In genomic region chr10:79104264-79104954, GRCh38 we compare ENCODE assay signal across 10 cellular contexts. TPM values are rescaled to one million over a fixed set of nuclear protein-coding genes. Genes with fewer than 3 reads are reported as not detected.
DNase-seq lines count a peak whose midpoint lies in the region; ATAC-seq, FAIRE-seq and TF ChIP-seq lines count a peak whose summit lies in the region.
"Had no signal": no experiment of that assay in that cellular context is flagged by ENCODE, and none has a peak within 500 bp of the region (broad histone marks: within the 10 kb centered on the region; RNA-seq: fewer than 3 reads in every experiment).

No MANE protein-coding gene starts in this region.

- CTCF ChIA-PET in A549 (lab: Yijun Ruan, JAX): interaction anchor here (1.1 to 8.7 kb wide), 9 partner anchors 15 to 1057 kb away, joined by 3 to 65 read pairs (median 5); no protein-coding TSS in a partner anchor

- ATAC-seq in A549: no peak

- no peak for TF ChIP-seq EP300 in A549 (IDR thresholded peaks at IDR 0.05)

- no peak for TF ChIP-seq CTCF in A549 (IDR thresholded peaks at IDR 0.05)
- TF ChIP-seq CTCF in osteocyte (IDR thresholded peaks at IDR 0.05): no peak

- no peak for TF ChIP-seq RAD21 in A549 (conservative IDR thresholded peaks at IDR 0.05 in 1 of 2, IDR thresholded peaks at IDR 0.05 in 1 of 2)

- DNase-seq in A549 (ENCODE audit: low read depth in 1 of 2, low spot score in 1 of 2): no peak
- DNase-seq in HT1080 (ENCODE audit: low read depth): peak; percentile 44
- peak; percentile 41 for DNase-seq in dermis blood vessel endothelial cell
- DNase-seq in RKO (ENCODE audit: low spot score): no peak
- no peak for DNase-seq in osteocyte (ENCODE audit: extremely low spot score, unreplicated experiment)
- no peak for DNase-seq in 8988T
- no peak for DNase-seq in activated CD8-positive, alpha-beta memory T cell treated with anti-CD3 and anti-CD28 coated beads, Interleukin-2, amount 50 U/mL, for 4 hours
- DNase-seq: activated effector memory CD4-positive, alpha-beta T cell treated with Interleukin-2 at 50 U/mL for 16 hours had no signal

- no peak overlapping the region for H3K4me3 ChIP-seq in A549
- H3K4me3 ChIP-seq in mucosa of stomach (ENCODE audit: low read length): no peak overlapping the region

- H3K36me3 ChIP-seq in mucosa of stomach (ENCODE audit: control insufficient read depth, insufficient read depth, low read length): no peaks in the 10 kb centered on the region

- peak overlapping the region; percentile 29 for H3K4me2 ChIP-seq in A549

- H3K4me3 Mint-ChIP-seq in osteocyte (ENCODE audit: unreplicated experiment): no peak overlapping the region

- 58% methylated on average over 10 of the region's 10 CpGs for WGBS in A549 (ENCODE audit: missing lambda C conversion rate)

- POLR2A ChIA-PET in A549 (lab: Yijun Ruan, JAX): interaction anchor here (1.6 kb wide), 1 partner anchor 36 kb away, joined by 3 read pairs; no protein-coding TSS in a partner anchor

- no peaks in the 10 kb centered on the region for H3K27me3 ChIP-seq in mucosa of stomach (ENCODE audit: control insufficient read depth, insufficient read depth, low read length)

- peaks cover 65% of the 10 kb centered on the region for H3K4me1 Mint-ChIP-seq in osteocyte (ENCODE audit: unreplicated experiment)

- no peak overlapping the region for H3K27ac Mint-ChIP-seq in osteocyte (ENCODE audit: unreplicated experiment)

- H3K27me3 Mint-ChIP-seq in osteocyte (ENCODE audit: unreplicated experiment): no peaks in the 10 kb centered on the region

- H3K27ac ChIP-seq in A549: peak overlapping the region in 1 of 2 experiments; percentile 92; a peak in 3 of 6 replicates
- H3K27ac ChIP-seq: epithelial cell of prostate had no signal

- H3K9me3 ChIP-seq in A549: no peaks in the 10 kb centered on the region
- H3K9me3 ChIP-seq in mucosa of stomach (ENCODE audit: control insufficient read depth, low read length): no peaks in the 10 kb centered on the region

- no peak for FAIRE-seq in A549 (lab: Jason Lieb, UNC)

- no peaks in the 10 kb centered on the region for H3K36me3 Mint-ChIP-seq in osteocyte (ENCODE audit: unreplicated experiment)

- H3K9ac ChIP-seq in mucosa of stomach (ENCODE audit: low read length): peak overlapping the region; percentile 18

- peaks cover 100% of the 10 kb centered on the region for H3K4me1 ChIP-seq in A549
- H3K4me1 ChIP-seq in mucosa of stomach (ENCODE audit: control insufficient read depth, insufficient read depth, low read length): peaks cover 67% of the 10 kb centered on the region

- H3K9me3 Mint-ChIP-seq in osteocyte (ENCODE audit: unreplicated experiment): no peaks in the 10 kb centered on the region

- no peak for TF ChIP-seq POLR2A in A549 (IDR thresholded peaks at IDR 0.05; ENCODE audit: low read length)

TF ChIP-seq in A549, 52 proteins besides CTCF, POLR2A, EP300 and RAD21:
- TF ChIP-seq CHD4 (IDR thresholded peaks at IDR 0.05; ENCODE audit: borderline replicate concordance) (0 out of 2 replicates have a peak, but pooled peaks have one; percentile 90), HDAC2 (IDR thresholded peaks at IDR 0.05) (peak; percentile 72; the same call in 1 of the 2 replicates), TP53 (CRISPR knock-in tag; IDR thresholded peaks at IDR 0.05) (no peak), ZFP36 (IDR thresholded peaks at IDR 0.05; ENCODE audit: borderline replicate concordance, partially characterized antibody) (no peak), KDM5A (IDR thresholded peaks at IDR 0.05) (no peak), KDM1A (IDR thresholded peaks at IDR 0.05; ENCODE audit: low read depth) (peak; percentile 99), RCOR1 (IDR thresholded peaks at IDR 0.05; ENCODE audit: low read depth, low read length) (0 out of 2 replicates have a peak, but pooled peaks have one; percentile 36)

RNA-seq across cellular contexts. Expression of gene ZMIZ1, which starts 35.6 kb away (rescaled TPM):
- polyA plus RNA-seq in A549 (2011; rRNA removed) (8.1 and 14.7 TPM in 2 replicates), A549 (2017; fragmentation: RNase III; extraction: RNeasy Plus Mini Kit Qiagen cat#74134 plus additional on column Dnase treatment) (29.1 to 30.3 TPM (median 30.1 TPM) in 3 replicates)
- 31.6 and 42.1 TPM in 2 replicates for polyA plus RNA-seq in A549 (2012; cell fraction: cytosol; rRNA removed)
- 63.3 and 68.3 TPM in 2 replicates for polyA plus RNA-seq in A549 (2012; cell fraction: nucleus; rRNA removed)
- 16.1 and 17.8 TPM in 2 replicates for polyA minus RNA-seq in A549 (2011; rRNA and poly(A)+ RNA removed)
- 17.7 and 22.8 TPM in 2 replicates for total RNA-seq in HT1080 (2014; rRNA removed; shearing (Covaris generic))
- 41.3 and 46.3 TPM in 2 replicates for polyA plus RNA-seq in HT1080 (2015; cell fraction: cytosol; rRNA removed)
- 65.3 and 69.6 TPM in 2 replicates for polyA plus RNA-seq in HT1080 (2015; cell fraction: nucleus; rRNA removed)
- total RNA-seq in dermis blood vessel endothelial cell (18.2 and 32.1 TPM in 2 replicates), osteocyte (90.5 and 96.0 TPM in 2 replicates)

Comparison
In these comparisons a context has a peak if more than half of its experiments do, and no peak if none do; other contexts are left out.
1. DNase-seq: peak in HT1080 (single experiment) and dermis blood vessel endothelial cell (single experiment); none in A549 (0 of 2), RKO (single experiment), osteocyte (single experiment), 8988T (single experiment) and activated CD8-positive, alpha-beta memory T cell treated with anti-CD3 and anti-CD28 coated beads, Interleukin-2, amount 50 U/mL, for 4 hours (single experiment).